16 cellular contexts compared by ENCODE assay signal in genomic region chr9:16964228-16964627, GRCh38.
A peak's percentile ranks its signal among the peaks of the same experiment; 100 is the strongest.
DNase-seq lines count a peak whose midpoint lies in the region; ATAC-seq, FAIRE-seq and TF ChIP-seq lines count a peak whose summit lies in the region.
"Had no signal": no experiment of that assay in that cellular context is flagged by ENCODE, and none has a peak within 500 bp of the region (broad histone marks: within the 10 kb centered on the region; RNA-seq: fewer than 3 reads in every experiment).

No MANE protein-coding gene starts in this region.

- H3K4me1 Mint-ChIP-seq in MCF 10A (ENCODE audit: insufficient read depth, unreplicated experiment): peaks cover 8% of the 10 kb centered on the region
- H3K4me1 Mint-ChIP-seq in WTC11: no peaks in the 10 kb centered on the region

- intact Hi-C loops in MCF 10A (cut with micrococcal nuclease): no loop called here
- intact Hi-C loops in breast epithelium (cut with DNase I; ENCODE audit: low total_unique reads): no loop called here

- H3K4me3 Mint-ChIP-seq in MCF 10A (ENCODE audit: unreplicated experiment) (no peak overlapping the region), WTC11 (no peak overlapping the region)
- H3K4me3 Mint-ChIP-seq: effector memory CD8-positive, alpha-beta T cell; type B pancreatic cell had no signal

- CTCF ChIA-PET in MCF 10A (lab: Yijun Ruan, JAX): interaction anchor here (0.6 to 0.8 kb wide), 3 partner anchors 23 to 523 kb away, joined by 3 read pairs; no protein-coding TSS in a partner anchor
- CTCF ChIA-PET in WTC11 (lab: Charles Lee): no interaction called here

- H3K27ac Mint-ChIP-seq in MCF 10A (ENCODE audit: low read depth, unreplicated experiment): no peak overlapping the region
- peak overlapping the region; percentile 41; the same call in 1 of the 2 replicates for H3K27ac Mint-ChIP-seq in WTC11
- H3K27ac Mint-ChIP-seq: effector memory CD8-positive, alpha-beta T cell; type B pancreatic cell had no signal

- H3K36me3 ChIP-seq in breast epithelium: no peaks in the 10 kb centered on the region

- H3K9me3 ChIP-seq in breast epithelium: peaks cover 0 to 16% of the 10 kb centered on the region in 2 donors

- no peaks in the 10 kb centered on the region for H3K9me3 Mint-ChIP-seq in MCF 10A (ENCODE audit: unreplicated experiment)
- peaks cover 16% of the 10 kb centered on the region for H3K9me3 Mint-ChIP-seq in WTC11

- no TSS peak for BruUV-seq in MCF 10A (replicated peaks; lab: Mats Ljungman, UMichigan)

- no peaks in the 10 kb centered on the region for H3K27me3 ChIP-seq in breast epithelium

- H3K27ac ChIP-seq in breast epithelium: no peak overlapping the region
- H3K27ac ChIP-seq: 22Rv1 had no signal

- DNase-seq in MCF 10A (ENCODE audit: unreplicated experiment) (peak; percentile 73), breast epithelium (ENCODE audit: low spot score in 2 of 2) (no peak), WTC11 (ENCODE audit: low spot score) (no peak), fibroblast of the conjunctiva (ENCODE audit: low read depth) (peak; percentile 99), urothelium cell line (ENCODE audit: low spot score) (peak; percentile 66)
- DNase-seq in activated CD8-positive, alpha-beta memory T cell treated with anti-CD3 and anti-CD28 coated beads, Interleukin-2, amount 50 U/mL, for 48 hours: no peak
- DNase-seq: DMS153; effector memory CD8-positive, alpha-beta T cell; NCI-H69; nucleus accumbens had no signal

- H3K4me3 ChIP-seq in breast epithelium: no peak overlapping the region
- H3K4me3 ChIP-seq: K562 had no signal

- ATAC-seq in WTC11: no peak
- no peak for ATAC-seq in HG03354 (IDR thresholded peaks at IDR 0.05; ENCODE audit: poor library complexity, severe bottlenecking, unreplicated experiment)
- ATAC-seq in GM18517 (IDR thresholded peaks at IDR 0.05; ENCODE audit: unreplicated experiment): no peak
- ATAC-seq: effector memory CD8-positive, alpha-beta T cell; K562 had no signal

- H3K36me3 Mint-ChIP-seq in MCF 10A (ENCODE audit: insufficient read depth, unreplicated experiment) (no peaks in the 10 kb centered on the region), WTC11 (peaks cover 7% of the 10 kb centered on the region; the same call in 1 of the 2 replicates)
- H3K36me3 Mint-ChIP-seq: type B pancreatic cell had no signal

- H3K27me3 Mint-ChIP-seq in MCF 10A (ENCODE audit: insufficient read depth, unreplicated experiment): no peaks in the 10 kb centered on the region
- H3K27me3 Mint-ChIP-seq in WTC11 (ENCODE audit: low read depth): no peaks in the 10 kb centered on the region
- H3K27me3 Mint-ChIP-seq: effector memory CD8-positive, alpha-beta T cell; type B pancreatic cell had no signal

- no peaks in the 10 kb centered on the region for H3K4me1 ChIP-seq in breast epithelium

- TF ChIP-seq CTCF in MCF 10A (IDR thresholded peaks at IDR 0.05; ENCODE audit: unreplicated experiment): no peak
- no peak for TF ChIP-seq CTCF in breast epithelium (IDR thresholded peaks at IDR 0.05)
- TF ChIP-seq CTCF in WTC11 (IDR thresholded peaks at IDR 0.05): no peak

- POLR2A ChIA-PET in MCF 10A (lab: Yijun Ruan, JAX): no interaction called here
- POLR2A ChIA-PET in WTC11 (lab: Charles Lee): no interaction called here

- no peak for TF ChIP-seq POLR2A in breast epithelium (IDR thresholded peaks at IDR 0.05)

- peak; percentile 87 for FAIRE-seq in urothelium cell line (lab: Jason Lieb, UNC)
- FAIRE-seq: GM12892, K562 had no signal

TF ChIP-seq in WTC11, 78 proteins besides CTCF, POLR2A, EP300 and RAD21:
- no peak for TF ChIP-seq GABPB1 (CRISPR knock-in tag; IDR thresholded peaks at IDR 0.05)
- no peak for TF ChIP-seq HMGA2 (CRISPR knock-in tag; IDR thresholded peaks at IDR 0.05)

Comparison
In these comparisons a context has a peak if more than half of its experiments do, and no peak if none do; other contexts are left out.
1. DNase-seq: peak in MCF 10A (single experiment), fibroblast of the conjunctiva (single experiment) and urothelium cell line (single experiment); none in breast epithelium (0 of 2), WTC11 (single experiment) and activated CD8-positive, alpha-beta memory T cell treated with anti-CD3 and anti-CD28 coated beads, Interleukin-2, amount 50 U/mL, for 48 hours (single experiment).